Comparison of ENCODE assay signal across 8 cellular contexts in the genomic region with DNA sequence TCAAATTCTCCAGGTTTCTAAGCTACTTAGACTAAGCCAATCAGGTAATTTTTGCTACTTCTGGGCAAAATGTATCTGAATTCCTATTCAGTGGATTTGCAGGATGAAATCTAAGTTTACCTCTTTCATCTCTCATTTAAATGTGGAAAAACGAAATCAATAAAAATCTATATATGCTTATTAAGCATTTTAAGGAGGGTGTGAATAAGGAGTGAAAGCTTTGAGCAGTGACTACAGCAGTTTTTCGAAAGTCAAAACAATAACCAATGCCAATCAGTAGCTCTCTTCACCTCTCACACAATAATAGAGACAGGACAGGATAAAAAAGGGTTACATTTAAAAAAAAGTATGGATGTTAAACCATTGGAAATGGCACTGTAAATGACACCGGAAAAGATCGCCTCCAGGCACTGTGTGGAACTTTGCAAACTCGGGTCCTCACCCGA. TPM values are rescaled to one million over a fixed set of nuclear protein-coding genes. Genes with fewer than 3 reads are reported as not detected.
A peak's percentile ranks its signal among the peaks of the same experiment; 100 is the strongest.
DNase-seq lines count a peak whose midpoint lies in the region; ATAC-seq and TF ChIP-seq lines count a peak whose summit lies in the region.

No MANE protein-coding gene starts in this region.

- ATAC-seq in GM19023 (IDR thresholded peaks at IDR 0.05; ENCODE audit: unreplicated experiment) (peak; percentile 6), HG03095 (IDR thresholded peaks at IDR 0.05; ENCODE audit: unreplicated experiment) (peak; percentile 5), mucosa of descending colon (no peak)

- H3K4me3 ChIP-seq in astrocyte of the spinal cord (ENCODE audit: low read depth, low read length) = peak overlapping the region; percentile 81
- peak overlapping the region; percentile 69 for H3K4me3 ChIP-seq in mucosa of descending colon

- intact Hi-C loops in mucosa of descending colon (cut with DNase I, micrococcal nuclease) = no loop called here

- peaks cover 8% of the 10 kb centered on the region for H3K4me1 ChIP-seq in mucosa of descending colon (ENCODE audit: low read depth)

- in situ Hi-C loops in astrocyte of the spinal cord (cut with HindIII; ENCODE audit: low sequenced_read_pairs) = no loop called here

- TF ChIP-seq POLR2A in erythroblast (IDR thresholded peaks at IDR 0.05; ENCODE audit: low read length) = no peak

- TF ChIP-seq CTCF in astrocyte of the spinal cord (IDR thresholded peaks at IDR 0.05; ENCODE audit: low read depth, low read length) = no peak
- TF ChIP-seq CTCF in mucosa of descending colon (IDR thresholded peaks at IDR 0.05) = no peak

- H3K36me3 ChIP-seq in mucosa of descending colon (ENCODE audit: low read depth) = no peaks in the 10 kb centered on the region

- DNase-seq in astrocyte of the spinal cord (ENCODE audit: low read depth, low spot score) (no peak), mucosa of descending colon (no peak), SW480 (ENCODE audit: low spot score) (no peak), HuH-7 (ENCODE audit: low spot score) (no peak), NCI-H1417 (lab: John Stamatoyannopoulos, UW) (no peak), erythroblast (lab: John Stamatoyannopoulos, UW) (no peak)

- H3K9me3 ChIP-seq in mucosa of descending colon = no peaks in the 10 kb centered on the region

RNA-seq across cellular contexts. Expression of gene BCKDHB, which starts 0.5 kb away (rescaled TPM):
- total RNA-seq in mucosa of descending colon = 10 to 100 TPM; 25.8 to 49.7 (median 45.1) TPM
